ENCODE assay signal across 8 cellular contexts in genomic region chr17:49763735-49764558, GRCh38. TPM values are rescaled to one million over a fixed set of nuclear protein-coding genes. Genes with fewer than 3 reads are reported as not detected.
DNase-seq lines count a peak whose midpoint lies in the region; ATAC-seq and TF ChIP-seq lines count a peak whose summit lies in the region.

Gene FAM117A, minus strand, starts transcription at chr17:49764131. Its CDS starts 44 bp downstream, at chr17:49764087.

- H3K9me3 Mint-ChIP-seq in activated naive CD4-positive, alpha-beta T cell treated with anti-CD3 and anti-CD28 coated beads, Interleukin-2, amount 50 U/mL, for 24 hours, result no peaks in the 10 kb centered on the region
- peaks cover 4% of the 10 kb centered on the region for H3K9me3 Mint-ChIP-seq in glutamatergic neuron (ENCODE audit: unreplicated experiment)

- H3K4me1 Mint-ChIP-seq in activated naive CD4-positive, alpha-beta T cell treated with anti-CD3 and anti-CD28 coated beads, Interleukin-2, amount 50 U/mL, for 24 hours, result peaks cover 60% of the 10 kb centered on the region
- peaks cover 20% of the 10 kb centered on the region for H3K4me1 Mint-ChIP-seq in glutamatergic neuron (ENCODE audit: low read depth, unreplicated experiment)

- H4K20me1 ChIP-seq in osteoblast (ENCODE audit: insufficient read depth, low read length), result peaks cover 5% of the 10 kb centered on the region

- peaks cover 2% of the 10 kb centered on the region for H3K36me3 Mint-ChIP-seq in activated naive CD4-positive, alpha-beta T cell treated with anti-CD3 and anti-CD28 coated beads, Interleukin-2, amount 50 U/mL, for 24 hours
- H3K36me3 Mint-ChIP-seq in glutamatergic neuron (ENCODE audit: unreplicated experiment), result no peaks in the 10 kb centered on the region

- H3K36me3 ChIP-seq in osteoblast (ENCODE audit: insufficient read depth, low read length), result no peaks in the 10 kb centered on the region
- H3K36me3 ChIP-seq in thymus (ENCODE audit: control insufficient read depth, insufficient read depth), result peaks cover 5% of the 10 kb centered on the region

- ATAC-seq in HG02623 (IDR thresholded peaks at IDR 0.05; ENCODE audit: unreplicated experiment), result peak; percentile 89

- 1% methylated on average over 53 of the region's 53 CpGs for WGBS in thymus

- no peak for TF ChIP-seq CTCF in GM10266 (IDR thresholded peaks at IDR 0.05; ENCODE audit: control insufficient read depth, insufficient read depth, low read depth, missing control alignments)
- no peak for TF ChIP-seq CTCF in glutamatergic neuron (IDR thresholded peaks at IDR 0.05; ENCODE audit: partially characterized antibody, unreplicated experiment)
- TF ChIP-seq CTCF in osteoblast (IDR thresholded peaks at IDR 0.05; ENCODE audit: extremely low read depth, low read depth, low read length), result no peak

- H3K9me3 ChIP-seq in osteoblast (ENCODE audit: low read depth, low read length) (no peaks in the 10 kb centered on the region), thymus (ENCODE audit: control insufficient read depth) (no peaks in the 10 kb centered on the region)

- peaks cover 9% of the 10 kb centered on the region for H3K79me2 ChIP-seq in osteoblast (ENCODE audit: insufficient read depth, low read length)

- H3K27me3 ChIP-seq in osteoblast (ENCODE audit: insufficient read depth, low read length) (peaks cover 39% of the 10 kb centered on the region), thymus (ENCODE audit: control insufficient read depth, insufficient read depth) (no peaks in the 10 kb centered on the region)

- peak within 1 kb of the TSS; percentile 66 for H2AFZ ChIP-seq in osteoblast (ENCODE audit: low read length)

- no peaks in the 10 kb centered on the region for H3K27me3 Mint-ChIP-seq in activated naive CD4-positive, alpha-beta T cell treated with anti-CD3 and anti-CD28 coated beads, Interleukin-2, amount 50 U/mL, for 24 hours
- H3K27me3 Mint-ChIP-seq in glutamatergic neuron (ENCODE audit: unreplicated experiment), result peaks cover 6% of the 10 kb centered on the region

- H3K4me3 Mint-ChIP-seq in activated naive CD4-positive, alpha-beta T cell treated with anti-CD3 and anti-CD28 coated beads, Interleukin-2, amount 50 U/mL, for 24 hours, result peak within 1 kb of the TSS; percentile 93
- H3K4me3 Mint-ChIP-seq in glutamatergic neuron (ENCODE audit: unreplicated experiment), result peak within 1 kb of the TSS; percentile 89

- H3K4me3 ChIP-seq in osteoblast (ENCODE audit: insufficient read depth, low read length) (peak within 1 kb of the TSS; percentile 78), thymus (ENCODE audit: low read length) (peak within 1 kb of the TSS; percentile 87)

- peak within 1 kb of the TSS; percentile 91 for H3K4me2 ChIP-seq in osteoblast (ENCODE audit: insufficient read depth, low read length)

- H3K4me1 ChIP-seq in osteoblast (ENCODE audit: insufficient read depth, low read length) (peaks cover 17% of the 10 kb centered on the region), thymus (ENCODE audit: control insufficient read depth, insufficient read depth, low read length) (peaks cover 29% of the 10 kb centered on the region)

- DNase-seq in GM10266 (ENCODE audit: extremely low spot score) (peak; percentile 99), NCI-H1105 (lab: John Stamatoyannopoulos, UW) (peak; percentile 97), SKM-1 (lab: John Stamatoyannopoulos, UW; ENCODE audit: unreplicated experiment) (peak; percentile 95), glutamatergic neuron (peak; percentile 93), osteoblast (ENCODE audit: insufficient read length, low spot score, missing footprints) (peak; percentile 100)

- peak within 1 kb of the TSS; percentile 92 for H3K27ac Mint-ChIP-seq in activated naive CD4-positive, alpha-beta T cell treated with anti-CD3 and anti-CD28 coated beads, Interleukin-2, amount 50 U/mL, for 24 hours
- H3K27ac Mint-ChIP-seq in glutamatergic neuron (ENCODE audit: unreplicated experiment), result peak within 1 kb of the TSS; percentile 68

- H3K27ac ChIP-seq in osteoblast (ENCODE audit: low read depth, low read length) (no peak within 1 kb of the TSS), thymus (ENCODE audit: low read depth) (peak within 1 kb of the TSS; percentile 64)

RNA-seq across cellular contexts. Expression of gene FAM117A, which starts in this region (rescaled TPM):
- total RNA-seq in glutamatergic neuron (ENCODE audit: unreplicated experiment) (11.9 TPM), osteoblast (5.3 and 8.7 TPM in 2 replicates)
- polyA plus RNA-seq in thymus, result 13.6 TPM
